Comparison of ENCODE assay signal across 10 cellular contexts in the genomic region with DNA sequence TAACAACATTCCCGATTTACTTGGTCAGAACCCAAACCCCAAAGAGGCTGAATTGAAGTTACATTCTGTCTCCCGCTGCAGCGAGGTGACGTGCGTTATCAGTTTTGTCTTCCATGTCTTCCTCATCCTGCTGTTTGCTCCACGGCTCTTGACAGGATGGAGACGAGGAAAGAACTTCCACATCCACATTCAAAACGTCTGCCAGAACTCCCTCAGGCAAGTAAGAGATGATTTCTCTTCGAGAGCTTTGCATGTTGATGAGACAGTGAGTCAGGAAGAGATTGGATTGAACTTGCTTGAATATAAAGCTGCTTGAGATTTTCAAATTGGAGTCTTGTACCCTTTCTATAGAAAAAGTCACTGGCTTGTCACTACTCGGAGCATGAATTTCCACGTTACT.
DNase-seq lines count a peak whose midpoint lies in the region; ATAC-seq and TF ChIP-seq lines count a peak whose summit lies in the region.
"Had no signal": no experiment of that assay in that cellular context is flagged by ENCODE, and none has a peak within 500 bp of the region (broad histone marks: within the 10 kb centered on the region; RNA-seq: fewer than 3 reads in every experiment).

No MANE protein-coding gene starts in this region.

- intact Hi-C loops in IMR-90 (cut with micrococcal nuclease), result loop anchor here (2.0 to 5.0 kb wide), 4 partner anchors 58 to 204 kb away; no protein-coding TSS in a partner anchor
- intact Hi-C loops in mammary epithelial cell (cut with micrococcal nuclease), result loop anchor here (2.0 kb wide), 1 partner anchor 16 kb away; no protein-coding TSS in a partner anchor

- ATAC-seq in IMR-90 (ENCODE audit: low read depth) (peak; percentile 27), HG02588 (IDR thresholded peaks at IDR 0.05; ENCODE audit: unreplicated experiment) (no peak), GM21619 (IDR thresholded peaks at IDR 0.05; ENCODE audit: unreplicated experiment) (no peak)
- ATAC-seq in stimulated activated memory B cell treated with anti-CD40 and anti-IgM and Interleukin-4, amounts not matched to agents 10 μg/mL and 1 μg/mL and 100 μg/mL, for 72 hours, result no peak

- H3K9ac ChIP-seq in IMR-90 (ENCODE audit: low read depth, low read length), result peak overlapping the region; percentile 84
- no peak overlapping the region for H3K9ac ChIP-seq in mammary epithelial cell (ENCODE audit: insufficient read depth, low read length)

- no CpG with 5 or more reads among the region's 11 CpGs for WGBS in IMR-90 (ENCODE audit: extremely low coverage in 2 of 2, insufficient read length in 1 of 2), 2 experiments
- WGBS in mammary epithelial cell (ENCODE audit: low coverage, missing lambda C conversion rate), result 46% methylated on average over 10 of the region's 11 CpGs
- 30 to 43% methylated on average over 11 of the region's 11 CpGs for WGBS in tibial nerve, 2 donors

- H3K18ac ChIP-seq in IMR-90 (ENCODE audit: low read depth, low read length), result peak overlapping the region; percentile 94

- H2AFZ ChIP-seq in IMR-90 (replicated peaks; ENCODE audit: low read length, poor library complexity) (peak overlapping the region; percentile 68), mammary epithelial cell (ENCODE audit: low read depth, low read length) (peak overlapping the region; percentile 23)

- peak overlapping the region; percentile 1 for H2AK9ac ChIP-seq in IMR-90 (replicated peaks; ENCODE audit: low read depth, low read length, poor library complexity)

- peaks cover 21% of the 10 kb centered on the region for H3K4me1 ChIP-seq in IMR-90 (ENCODE audit: control insufficient read depth, insufficient read depth, low read length)
- peaks cover 26% of the 10 kb centered on the region for H3K4me1 ChIP-seq in mammary epithelial cell (ENCODE audit: insufficient read depth, low read length)
- H3K4me1 ChIP-seq in tibial nerve, result peaks cover 0 to 44% (median 14%) of the 10 kb centered on the region in 4 donors

- peak overlapping the region; percentile 93 for H3K14ac ChIP-seq in IMR-90 (replicated peaks; ENCODE audit: low read depth, low read length)

- peaks cover 0 to 13% of the 10 kb centered on the region in 2 experiments; a peak in 3 of 4 replicates for H3K79me1 ChIP-seq in IMR-90 (ENCODE audit: low read depth in 1 of 2, low read length in 2 of 2)

- TF ChIP-seq EP300 in tibial nerve (IDR thresholded peaks at IDR 0.05), result no peak

- in situ Hi-C loops in IMR-90 (cut with MboI; ENCODE audit: low sequenced_read_pairs), result no loop called here
- in situ Hi-C loops in mammary epithelial cell (cut with MboI; ENCODE audit: low sequenced_read_pairs in 2 of 2), result no loop called here

- CTCF ChIA-PET in IMR-90 (lab: Yijun Ruan, JAX) (no interaction called here), mammary epithelial cell (lab: Charles Lee; ENCODE audit: low non-redundant PET) (no interaction called here)

- peak overlapping the region; percentile 90; the same call in 2 of the 3 replicates for H2BK15ac ChIP-seq in IMR-90 (ENCODE audit: low read depth, low read length)

- POLR2A ChIA-PET in IMR-90 (lab: Charles Lee; ENCODE audit: unreplicated experiment), result no interaction called here

- peak overlapping the region; percentile 97 for H4K91ac ChIP-seq in IMR-90 (ENCODE audit: insufficient read depth, low read depth, low read length)

- peaks cover 4% of the 10 kb centered on the region for H3K9me1 ChIP-seq in IMR-90 (ENCODE audit: insufficient read depth, low read length)

- H2BK5ac ChIP-seq in IMR-90 (ENCODE audit: low read depth, low read length, poor library complexity, severe bottlenecking), result peak overlapping the region; percentile 98

- H3K9me3 ChIP-seq in IMR-90 (ENCODE audit: control insufficient read depth, insufficient read depth, low read length), result peaks cover 9% of the 10 kb centered on the region
- no peaks in the 10 kb centered on the region for H3K9me3 ChIP-seq in mammary epithelial cell (replicated peaks; ENCODE audit: insufficient read depth, low read length)
- peaks cover 0 to 5% (median 0%) of the 10 kb centered on the region in 4 donors for H3K9me3 ChIP-seq in tibial nerve

- peaks cover 16% of the 10 kb centered on the region for H3K27me3 Mint-ChIP-seq in stimulated activated memory B cell treated with anti-CD40 and anti-IgM and Interleukin-4, amounts not matched to agents 10 μg/mL and 1 μg/mL and 100 μg/mL, for 72 hours

- H3K27ac ChIP-seq in IMR-90 (ENCODE audit: insufficient read depth, low read length) (peak overlapping the region; percentile 99), mammary epithelial cell (ENCODE audit: insufficient read depth, low read depth, low read length) (peak overlapping the region; percentile 13), tibial nerve (peak overlapping the region; percentile 58 to 87 (median 79))

- DNase-seq in IMR-90 (peak; percentile 77), mammary epithelial cell (peak; percentile 81), iris pigment epithelial cell (ENCODE audit: low read depth) (peak; percentile 42), tibial nerve (ENCODE audit: low spot score in 2 of 2) (no peak), NCI-H187 (lab: John Stamatoyannopoulos, UW) (no peak)
- DNase-seq: activated naive CD4-positive, alpha-beta T cell treated with Interleukin-2 at 50 U/mL for 16 hours; stimulated activated CD8-positive, alpha-beta memory T cell treated with anti-CD3 and anti-CD28 coated beads, Interleukin-4, amount 100 ng/mL, for 48 hours had no signal

- peak overlapping the region; percentile 78 to 91 for H4K8ac ChIP-seq in IMR-90 (ENCODE audit: low read depth in 2 of 2, low read length in 2 of 2)

- peak overlapping the region; percentile 96 for H2BK120ac ChIP-seq in IMR-90 (ENCODE audit: low read depth, low read length)

- TF ChIP-seq CTCF in IMR-90 (conservative IDR thresholded peaks at IDR 0.05; ENCODE audit: low read depth, low read length) (no peak), mammary epithelial cell (conservative IDR thresholded peaks at IDR 0.05 in 1 of 2, IDR thresholded peaks at IDR 0.05 in 1 of 2; ENCODE audit: extremely low read depth in 1 of 2, insufficient read depth in 1 of 2, low read depth in 1 of 2, low read length in 2 of 2) (no peak), tibial nerve (IDR thresholded peaks at IDR 0.05) (no peak)

- H3K36me3 ChIP-seq in IMR-90 (ENCODE audit: control insufficient read depth, insufficient read depth, low read length), result no peaks in the 10 kb centered on the region
- H3K36me3 ChIP-seq in mammary epithelial cell (ENCODE audit: insufficient read depth, low read length), result no peaks in the 10 kb centered on the region
- no peaks in the 10 kb centered on the region for H3K36me3 ChIP-seq in tibial nerve

- no peaks in the 10 kb centered on the region for H3K79me2 ChIP-seq in mammary epithelial cell (ENCODE audit: insufficient read depth, low read length)

- H3K4ac ChIP-seq in IMR-90 (ENCODE audit: low read depth, low read length), result peak overlapping the region; percentile 97

- no peak for TF ChIP-seq RAD21 in IMR-90 (IDR thresholded peaks at IDR 0.05; ENCODE audit: low read length)

- H3K36me3 Mint-ChIP-seq in stimulated activated memory B cell treated with anti-CD40 and anti-IgM and Interleukin-4, amounts not matched to agents 10 μg/mL and 1 μg/mL and 100 μg/mL, for 72 hours, result no peaks in the 10 kb centered on the region

- peak overlapping the region; percentile 53 for H3K4me2 ChIP-seq in IMR-90 (ENCODE audit: low read depth, low read length)
- peak overlapping the region; percentile 42 for H3K4me2 ChIP-seq in mammary epithelial cell (ENCODE audit: insufficient read depth, low read depth, low read length)

- BruUV-seq in IMR-90 (replicated peaks; lab: Mats Ljungman, UMichigan) (no TSS peak), mammary epithelial cell (replicated peaks; lab: Mats Ljungman, UMichigan) (no TSS peak)

- H3K4me3 Mint-ChIP-seq in stimulated activated memory B cell treated with anti-CD40 and anti-IgM and Interleukin-4, amounts not matched to agents 10 μg/mL and 1 μg/mL and 100 μg/mL, for 72 hours, result no peak overlapping the region

- dilution Hi-C loops in IMR-90 (cut with HindIII; ENCODE audit: low sequenced_read_pairs, unreplicated experiment), result no loop called here
- dilution Hi-C loops in mammary epithelial cell (cut with HindIII; ENCODE audit: low sequenced_read_pairs), result no loop called here

- peak overlapping the region; percentile 19; the same call in 1 of the 2 replicates for H3K4me3 ChIP-seq in IMR-90 (ENCODE audit: insufficient read depth, low read depth, low read length)
- H3K4me3 ChIP-seq in mammary epithelial cell (replicated peaks in 1 of 3; ENCODE audit: insufficient read depth in 1 of 3, low read depth in 2 of 3, low read length in 3 of 3), result no peak overlapping the region
- H3K4me3 ChIP-seq in tibial nerve, result peak overlapping the region in 2 of 4 donors; percentile 29 to 33

- H3K4me1 Mint-ChIP-seq in stimulated activated memory B cell treated with anti-CD40 and anti-IgM and Interleukin-4, amounts not matched to agents 10 μg/mL and 1 μg/mL and 100 μg/mL, for 72 hours, result peaks cover 11% of the 10 kb centered on the region

- H3K56ac ChIP-seq in IMR-90 (ENCODE audit: extremely low read depth, insufficient read depth, low read length), result peak overlapping the region; percentile 79

- H3K23ac ChIP-seq in IMR-90 (ENCODE audit: low read depth, low read length), result peak overlapping the region; percentile 88

- H2BK20ac ChIP-seq in IMR-90 (ENCODE audit: low read depth, low read length), result peak overlapping the region; percentile 89

- H3K27me3 ChIP-seq in IMR-90 (ENCODE audit: control insufficient read depth, insufficient read depth, low read length) (no peaks in the 10 kb centered on the region), mammary epithelial cell (ENCODE audit: insufficient read depth, low read length) (no peaks in the 10 kb centered on the region), tibial nerve (no peaks in the 10 kb centered on the region)

- peak; percentile 69; the same call in 1 of the 2 replicates for TF ChIP-seq POLR2A in IMR-90 (IDR thresholded peaks at IDR 0.05; ENCODE audit: low read depth, low read length)
- no peak for TF ChIP-seq POLR2A in tibial nerve (IDR thresholded peaks at IDR 0.05)

- H2AK5ac ChIP-seq in IMR-90 (ENCODE audit: low read depth, low read length), result peak overlapping the region; percentile 94

- no peak overlapping the region for H3K27ac Mint-ChIP-seq in stimulated activated memory B cell treated with anti-CD40 and anti-IgM and Interleukin-4, amounts not matched to agents 10 μg/mL and 1 μg/mL and 100 μg/mL, for 72 hours

- peak overlapping the region; percentile 79 for H4K5ac ChIP-seq in IMR-90 (ENCODE audit: low read depth, low read length)

- H4K20me1 ChIP-seq in IMR-90 (ENCODE audit: insufficient read depth, low read length), result no peaks in the 10 kb centered on the region
- H4K20me1 ChIP-seq in mammary epithelial cell (ENCODE audit: insufficient read depth, low read length), result no peaks in the 10 kb centered on the region

- no peaks in the 10 kb centered on the region for H3K9me3 Mint-ChIP-seq in stimulated activated memory B cell treated with anti-CD40 and anti-IgM and Interleukin-4, amounts not matched to agents 10 μg/mL and 1 μg/mL and 100 μg/mL, for 72 hours

TF ChIP-seq in IMR-90, 13 proteins besides CTCF, POLR2A, EP300 and RAD21 (continues in another document):
- peak; percentile 79; the same call in 1 of the 2 replicates for TF ChIP-seq CHD1 (IDR thresholded peaks at IDR 0.05; ENCODE audit: low read depth, low read length)

Comparison
In these comparisons a context has a peak if more than half of its experiments do, and no peak if none do; other contexts are left out.
1. DNase-seq: peak in IMR-90 (single experiment), mammary epithelial cell (single experiment) and iris pigment epithelial cell (single experiment); none in tibial nerve (0 of 2) and NCI-H187 (0 of 2).
2. H3K27ac ChIP-seq: peak in every context shown above with its lines; median percentile 99 in IMR-90; 79 in tibial nerve; 13 in mammary epithelial cell.